Comparison of ENCODE assay signal across 26 cellular contexts in the genomic region with DNA sequence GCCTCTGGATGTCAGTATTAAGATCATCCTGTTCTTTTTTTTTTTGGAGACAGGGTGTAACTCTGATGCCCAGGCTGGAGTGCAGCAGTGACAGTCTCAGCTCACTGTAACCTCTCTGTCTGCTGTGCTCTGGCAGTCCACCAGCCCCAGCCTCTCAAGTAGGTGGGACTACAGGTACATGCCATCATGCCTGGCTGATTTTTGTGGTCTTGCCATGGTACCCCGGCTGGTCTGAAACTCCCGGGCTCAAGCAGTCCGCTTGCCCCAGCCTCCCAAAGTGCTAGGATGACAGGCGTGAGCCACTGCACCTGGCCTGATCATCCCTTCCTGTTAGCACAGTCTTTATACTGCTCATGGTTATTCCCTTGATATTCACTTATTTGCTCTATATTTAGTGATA. TPM values are rescaled to one million over a fixed set of nuclear protein-coding genes. Genes with fewer than 3 reads are reported as not detected.
A peak's percentile ranks its signal among the peaks of the same experiment; 100 is the strongest.
DNase-seq lines count a peak whose midpoint lies in the region; ATAC-seq, FAIRE-seq and TF ChIP-seq lines count a peak whose summit lies in the region.
"Had no signal": no experiment of that assay in that cellular context is flagged by ENCODE, and none has a peak within 500 bp of the region (broad histone marks: within the 10 kb centered on the region; RNA-seq: fewer than 3 reads in every experiment).

No MANE protein-coding gene starts in this region.

- CTCF ChIA-PET in K562 (lab: Yijun Ruan, JAX; ENCODE audit: low intra/inter-chr PET ratio) = no interaction called here

- no peaks in the 10 kb centered on the region for H3K9me1 ChIP-seq in K562 (ENCODE audit: control insufficient read depth, insufficient read depth, low read length)

- H3F3A ChIP-seq in smooth muscle cell (ENCODE audit: low read depth) = peaks cover 8% of the 10 kb centered on the region

- TF ChIP-seq CTCF in K562 (IDR thresholded peaks at IDR 0.05 in 2 of 3, conservative IDR thresholded peaks at IDR 0.05 in 1 of 3; ENCODE audit: insufficient read depth in 2 of 3, low read depth in 1 of 3, low read length in 3 of 3) (no peak), nephron (IDR thresholded peaks at IDR 0.05; ENCODE audit: unreplicated experiment in 3 of 3) (no peak), sigmoid colon (IDR thresholded peaks at IDR 0.05) (no peak), smooth muscle cell (IDR thresholded peaks at IDR 0.05; ENCODE audit: borderline replicate concordance, insufficient read depth, poor library complexity, severe bottlenecking) (no peak)

- no peak overlapping the region for H2AFZ ChIP-seq in K562 (ENCODE audit: low read depth, low read length)
- H2AFZ ChIP-seq in smooth muscle cell (ENCODE audit: low read depth) = no peak overlapping the region

- H3K4me3 ChIP-seq in BLaER1 = no peak overlapping the region
- H3K4me3 ChIP-seq in K562 = no peak overlapping the region
- H3K4me3 ChIP-seq in sigmoid colon = no peak overlapping the region
- H3K4me3 ChIP-seq in smooth muscle cell = no peak overlapping the region
- H3K4me3 ChIP-seq: esophagus squamous epithelium, MG63, SJSA1, suprapubic skin, vagina had no signal

- no peak for ATAC-seq in K562
- ATAC-seq: activated CD4-positive, alpha-beta T cell treated with anti-CD3 and anti-CD28 coated beads for 36 hours; left ventricle myocardium superior; stimulated activated effector memory CD8-positive, alpha-beta T cell treated with anti-CD3 and anti-CD28 coated beads, Interleukin-12 subunit alpha, Interleukin-12 subunit beta, amount 100 ng/mL, for 72 hours had no signal

- H3K4me2 ChIP-seq in BLaER1 (peak overlapping the region; percentile 13; the same call in 1 of the 2 replicates), K562 (ENCODE audit: insufficient read depth, low read length) (no peak overlapping the region), smooth muscle cell (no peak overlapping the region)

- H3K79me2 ChIP-seq in K562 (ENCODE audit: control insufficient read depth, insufficient read depth, low read length) (peaks cover 76% of the 10 kb centered on the region), smooth muscle cell (ENCODE audit: low read depth) (peaks cover 53% of the 10 kb centered on the region)

- FAIRE-seq in GM12891 (lab: Jason Lieb, UNC) (peak; percentile 59), K562 (lab: Jason Lieb, UNC) (peak; percentile 35), RCC 7860 (lab: Jason Lieb, UNC) (no peak)
- FAIRE-seq: frontal cortex, small intestine had no signal

- H3K9me3 Mint-ChIP-seq in nephron = no peaks in the 10 kb centered on the region

- peaks cover 19% of the 10 kb centered on the region for H3K4me1 Mint-ChIP-seq in nephron

- WGBS in K562 (ENCODE audit: insufficient coverage, low coverage, missing lambda C conversion rate) = 91% methylated on average over 4 of the region's 4 CpGs
- WGBS in sigmoid colon, 2 donors = 79 to 88% methylated on average over 4 of the region's 4 CpGs
- 91% methylated on average over 4 of the region's 4 CpGs for WGBS in smooth muscle cell (ENCODE audit: low lambda C conversion rate)

- BruUV-seq in K562 (replicated peaks; lab: Mats Ljungman, UMichigan) = no TSS peak

- DNase-seq in GM12891 (ENCODE audit: insufficient read length, low spot score) (no peak), K562 (ENCODE audit: extremely low read depth in 1 of 4, low spot score in 3 of 4) (no peak), sigmoid colon (no peak), HPDE6-E6E7 (ENCODE audit: extremely low spot score) (no peak), smooth muscle cell (lab: John Stamatoyannopoulos, UW; ENCODE audit: unreplicated experiment) (no peak), RCC 7860 (ENCODE audit: low spot score) (no peak)
- DNase-seq: activated CD4-positive, alpha-beta T cell treated with anti-CD3 and anti-CD28 coated beads for 36 hours; activated naive CD4-positive, alpha-beta T cell; amygdala; esophagus squamous epithelium; hypothalamus; left ventricle myocardium superior; MG63; NCI-H146; NCI-H524; NK-92 treated with Interleukin-12 subunit alpha and Interleukin-12 subunit beta, amount 100 ng/mL, for 24 hours; small intestine had no signal

- in situ Hi-C loops in K562 (cut with MboI) = no loop called here

- H3K4me1 ChIP-seq in BLaER1 (peaks cover 48% of the 10 kb centered on the region), K562 (replicated peaks in 1 of 2; ENCODE audit: control insufficient read depth in 2 of 2, insufficient read depth in 2 of 2, low read length in 2 of 2) (peaks cover 11 to 15% of the 10 kb centered on the region in 2 experiments; a peak in 3 of 5 replicates), sigmoid colon (peaks cover 0 to 26% (median 17%) of the 10 kb centered on the region in 4 donors), smooth muscle cell (ENCODE audit: low read depth) (peaks cover 6% of the 10 kb centered on the region)
- H3K4me1 ChIP-seq: SJSA1 had no signal

- no peak overlapping the region for H3K9ac ChIP-seq in BLaER1
- no peak overlapping the region for H3K9ac ChIP-seq in K562 (ENCODE audit: insufficient read depth in 1 of 2, low read depth in 2 of 2, low read length in 2 of 2)
- no peak overlapping the region for H3K9ac ChIP-seq in smooth muscle cell (ENCODE audit: low read depth)

- POLR2A ChIA-PET in K562 (lab: Yijun Ruan, JAX) = no interaction called here

- peaks cover 4% of the 10 kb centered on the region; the same call in 1 of the 2 replicates for H3K9me3 ChIP-seq in BLaER1
- H3K9me3 ChIP-seq in K562 (replicated peaks; ENCODE audit: control insufficient read depth, insufficient read depth, low read depth, low read length) = no peaks in the 10 kb centered on the region
- no peaks in the 10 kb centered on the region for H3K9me3 ChIP-seq in sigmoid colon
- H3K9me3 ChIP-seq in smooth muscle cell (replicated peaks; ENCODE audit: low read depth) = no peaks in the 10 kb centered on the region
- H3K9me3 ChIP-seq: esophagus squamous epithelium, MG63, SJSA1, suprapubic skin, vagina had no signal

- H3K27me3 ChIP-seq in BLaER1 (no peaks in the 10 kb centered on the region), K562 (ENCODE audit: control insufficient read depth in 2 of 2, insufficient read depth in 2 of 2, low read length in 2 of 2) (no peaks in the 10 kb centered on the region), sigmoid colon (no peaks in the 10 kb centered on the region), smooth muscle cell (ENCODE audit: low read depth) (no peaks in the 10 kb centered on the region)
- H3K27me3 ChIP-seq: esophagus squamous epithelium, MG63, SJSA1, suprapubic skin, vagina had no signal

- intact Hi-C loops in K562 (cut with micrococcal nuclease) (no loop called here), sigmoid colon (cut with DNase I) (no loop called here)

- H3K36me3 ChIP-seq in BLaER1 (0 out of 2 replicates have a peak, but pooled peaks cover 3% of the 10 kb centered on the region), K562 (ENCODE audit: control insufficient read depth, insufficient read depth, low read length) (no peaks in the 10 kb centered on the region), sigmoid colon (no peaks in the 10 kb centered on the region), smooth muscle cell (ENCODE audit: low read depth) (no peaks in the 10 kb centered on the region)
- H3K36me3 ChIP-seq: esophagus squamous epithelium, MG63, SJSA1, suprapubic skin, vagina had no signal

- no peak for TF ChIP-seq POLR2A in GM12891 (IDR thresholded peaks at IDR 0.05; ENCODE audit: low read depth, low read length)
- no peak for TF ChIP-seq POLR2A in K562 (conservative IDR thresholded peaks at IDR 0.05)
- TF ChIP-seq POLR2A in sigmoid colon (IDR thresholded peaks at IDR 0.05) = no peak

- TF ChIP-seq EP300 in K562 (IDR thresholded peaks at IDR 0.05; ENCODE audit: low read length) (no peak), sigmoid colon (IDR thresholded peaks at IDR 0.05) (no peak)

- H4K20me1 ChIP-seq in BLaER1 (peaks cover 72% of the 10 kb centered on the region), K562 (replicated peaks; ENCODE audit: control insufficient read depth, insufficient read depth, low read length) (peaks cover 3% of the 10 kb centered on the region; the same call in 1 of the 2 replicates), smooth muscle cell (ENCODE audit: low read depth) (peaks cover 69% of the 10 kb centered on the region)

- H3K27ac ChIP-seq in BLaER1 = no peak overlapping the region
- H3K27ac ChIP-seq in K562 (ENCODE audit: extremely low read depth, low read depth, low read length) = no peak overlapping the region
- H3K27ac ChIP-seq in sigmoid colon = no peak overlapping the region
- H3K27ac ChIP-seq in smooth muscle cell (ENCODE audit: low read depth) = no peak overlapping the region
- H3K27ac ChIP-seq: esophagus squamous epithelium, SJSA1, suprapubic skin, vagina had no signal

- no peak overlapping the region for H3K27ac Mint-ChIP-seq in nephron
- H3K27ac Mint-ChIP-seq: activated CD4-positive, alpha-beta T cell treated with anti-CD3 and anti-CD28 coated beads for 36 hours; dendritic cell treated with granulocyte-macrophage colony-stimulating factor and Interleukin-4, amounts not matched to agents 40 ng/mL and 50 ng/mL, for 4 days; stimulated activated effector memory CD8-positive, alpha-beta T cell treated with anti-CD3 and anti-CD28 coated beads, Interleukin-12 subunit alpha, Interleukin-12 subunit beta, amount 100 ng/mL, for 72 hours; T-helper 1 cell treated with Interleukin-12 subunit alpha and Interleukin-12 subunit beta and Interleukin-4 antibody, amounts not matched to agents 30 μg/mL and 1 μg/mL, for 36 hours had no signal

- H3K4me3 Mint-ChIP-seq in nephron = peak overlapping the region; percentile 22 to 63 (median 62)
- H3K4me3 Mint-ChIP-seq: activated CD4-positive, alpha-beta T cell treated with anti-CD3 and anti-CD28 coated beads for 36 hours; dendritic cell treated with granulocyte-macrophage colony-stimulating factor and Interleukin-4, amounts not matched to agents 40 ng/mL and 50 ng/mL, for 4 days had no signal

- peaks cover 4% of the 10 kb centered on the region for H3K27me3 Mint-ChIP-seq in nephron (ENCODE audit: low read depth)
- H3K27me3 Mint-ChIP-seq: activated CD4-positive, alpha-beta T cell treated with anti-CD3 and anti-CD28 coated beads for 36 hours; dendritic cell treated with granulocyte-macrophage colony-stimulating factor and Interleukin-4, amounts not matched to agents 40 ng/mL and 50 ng/mL, for 4 days had no signal

- H3K36me3 Mint-ChIP-seq in nephron (ENCODE audit: low read depth) = peaks cover 5% of the 10 kb centered on the region

- TF ChIP-seq RAD21 in K562 (CRISPR knock-in tag; conservative IDR thresholded peaks at IDR 0.05 in 1 of 2, IDR thresholded peaks at IDR 0.05 in 1 of 2) = no peak

RNA-seq across cellular contexts. Expression of a gene that starts 3.5 kb away (rescaled TPM):
- 17.4 TPM for polyA plus RNA-seq in GM12891 (2012; ENCODE audit: low read depth, missing spikeins)
- 86.3 and 141 TPM in 2 replicates for total RNA-seq in K562 (2011; cell fraction: chromatin; rRNA removed; ENCODE audit: low replicate concordance)
- 36.9 and 47.4 TPM in 2 replicates for total RNA-seq in K562 (2011; cell fraction: nucleolus; rRNA removed)
- total RNA-seq in K562 (2011; cell fraction: nucleoplasm; rRNA removed) = 68.0 and 71.1 TPM in 2 replicates
- 12.1 and 14.9 TPM in 2 replicates for total RNA-seq in K562 (2014; rRNA removed)
- total RNA-seq in K562 (2014; rRNA removed; fragmentation: Illumina TruSeq; extraction: Trizol) = 16.9 and 17.0 TPM in 2 replicates
- 13.8 and 14.4 TPM in 2 replicates for total RNA-seq in K562 (2015; rRNA removed; fragmentation: Illumina TruSeq; extraction: Trizol)
- total RNA-seq in K562 (2021) = 14.1 and 14.2 TPM in 2 replicates
- 12.6 and 13.4 TPM in 2 replicates for polyA plus RNA-seq in K562 (2011; rRNA removed)
- 6.5 and 8.6 TPM in 2 replicates for polyA plus RNA-seq in K562 (2011; cell fraction: cytosol; rRNA removed)
- 30.1 and 34.6 TPM in 2 replicates for polyA plus RNA-seq in K562 (2011; cell fraction: nucleus; rRNA removed)
- 8.9 and 9.2 TPM in 2 replicates for polyA plus RNA-seq in K562 (2012)
- 11.3 and 12.8 TPM in 2 replicates for polyA plus RNA-seq in K562 (2014; fragmentation: Illumina TruSeq; extraction: Trizol)
- 1 to 10 TPM; 5.4 to 5.9 TPM for polyA plus RNA-seq in K562 (2014; fragmentation: Nextera tagmentation; extraction: Ambion mirVana)
- 8.6 and 9.9 TPM in 2 replicates for polyA plus RNA-seq in K562 (2014; rRNA removed)
- polyA minus RNA-seq in K562 (2011; rRNA and poly(A)+ RNA removed) = 56.7 and 89.0 TPM in 2 replicates
- polyA minus RNA-seq in K562 (2011; cell fraction: cytosol; rRNA and poly(A)+ RNA removed) = 15.5 and 16.0 TPM in 2 replicates
- 69.3 and 101 TPM in 2 replicates for polyA minus RNA-seq in K562 (2011; cell fraction: nucleus; rRNA and poly(A)+ RNA removed)
- total RNA-seq in sigmoid colon = 10 to 100 TPM; 28.8 to 33.5 (median 29.8) TPM
- polyA plus RNA-seq in sigmoid colon = 10 to 100 TPM; 16.4 to 18.6 (median 17.6) TPM
- total RNA-seq in smooth muscle cell = 20.2 and 39.7 TPM in 2 replicates
- polyA plus RNA-seq in smooth muscle cell = 7.3 and 7.5 TPM in 2 replicates
